ENCODE assay signal across 8 cellular contexts in genomic region chr4:122758033-122758432, GRCh38. TPM values are rescaled to one million over a fixed set of nuclear protein-coding genes. Genes with fewer than 3 reads are reported as not detected.
DNase-seq lines count a peak whose midpoint lies in the region; ATAC-seq and TF ChIP-seq lines count a peak whose summit lies in the region.

No MANE protein-coding gene starts in this region.

- H3F3A ChIP-seq in smooth muscle cell (ENCODE audit: low read depth), result no peaks in the 10 kb centered on the region

- H3K4me3 Mint-ChIP-seq in activated T-cell treated with anti-CD3 and anti-CD28 coated beads, Interleukin-2, amount 50 U/mL, for 24 hours, result no peak overlapping the region

- no peaks in the 10 kb centered on the region for H4K20me1 ChIP-seq in smooth muscle cell (ENCODE audit: low read depth)

- H3K27ac ChIP-seq in smooth muscle cell (ENCODE audit: low read depth), result no peak overlapping the region

- H3K9me3 ChIP-seq in smooth muscle cell (replicated peaks; ENCODE audit: low read depth), result no peaks in the 10 kb centered on the region

- H3K79me2 ChIP-seq in smooth muscle cell (ENCODE audit: low read depth), result no peaks in the 10 kb centered on the region

- ATAC-seq in HG02885 (IDR thresholded peaks at IDR 0.05; ENCODE audit: poor library complexity, unreplicated experiment) (peak; percentile 51), SK-N-SH treated with all-trans-retinoic acid at 6 μM for 48 hours (peak; percentile 39), GM18502 (IDR thresholded peaks at IDR 0.05; ENCODE audit: poor library complexity, unreplicated experiment) (no peak)

- H2AFZ ChIP-seq in smooth muscle cell (ENCODE audit: low read depth), result peak overlapping the region; percentile 77

- H3K4me1 ChIP-seq in smooth muscle cell (ENCODE audit: low read depth), result peaks cover 11% of the 10 kb centered on the region

- 43% methylated on average over 2 of the region's 2 CpGs for WGBS in smooth muscle cell (ENCODE audit: low lambda C conversion rate)

- peak overlapping the region; percentile 40 for H3K4me2 ChIP-seq in smooth muscle cell

- no peak overlapping the region for H3K27ac Mint-ChIP-seq in activated T-cell treated with anti-CD3 and anti-CD28 coated beads, Interleukin-2, amount 50 U/mL, for 24 hours

- no peaks in the 10 kb centered on the region for H3K27me3 ChIP-seq in smooth muscle cell (ENCODE audit: low read depth)

- no peak overlapping the region for H3K9ac ChIP-seq in smooth muscle cell (ENCODE audit: low read depth)

- DNase-seq in DMS79 treated with DMSO at 0.1 percent for 48 hours (lab: John Stamatoyannopoulos, UW) (peak; percentile 0), DMS79 (lab: John Stamatoyannopoulos, UW) (no peak), glomerular visceral epithelial cell (ENCODE audit: extremely low spot score) (peak; percentile 63), smooth muscle cell (lab: John Stamatoyannopoulos, UW; ENCODE audit: unreplicated experiment) (no peak)
- no peak for DNase-seq in activated T-cell treated with anti-CD3 and anti-CD28 coated beads, Interleukin-2, amount 50 U/mL, for 24 hours

- H3K36me3 ChIP-seq in smooth muscle cell (ENCODE audit: low read depth), result no peaks in the 10 kb centered on the region

- no peak overlapping the region for H3K4me3 ChIP-seq in smooth muscle cell

- no peaks in the 10 kb centered on the region for H3K9me3 Mint-ChIP-seq in activated T-cell treated with anti-CD3 and anti-CD28 coated beads, Interleukin-2, amount 50 U/mL, for 24 hours

- H3K36me3 Mint-ChIP-seq in activated T-cell treated with anti-CD3 and anti-CD28 coated beads, Interleukin-2, amount 50 U/mL, for 24 hours (ENCODE audit: low read depth), result no peaks in the 10 kb centered on the region

- H3K27me3 Mint-ChIP-seq in activated T-cell treated with anti-CD3 and anti-CD28 coated beads, Interleukin-2, amount 50 U/mL, for 24 hours, result peaks cover 23% of the 10 kb centered on the region

- peak; percentile 74 for TF ChIP-seq CTCF in smooth muscle cell (IDR thresholded peaks at IDR 0.05; ENCODE audit: borderline replicate concordance, insufficient read depth, poor library complexity, severe bottlenecking)

- peaks cover 20% of the 10 kb centered on the region for H3K4me1 Mint-ChIP-seq in activated T-cell treated with anti-CD3 and anti-CD28 coated beads, Interleukin-2, amount 50 U/mL, for 24 hours (ENCODE audit: low read depth)

TF ChIP-seq in SK-N-SH treated with all-trans-retinoic acid at 6 μM for 48 hours, 23 proteins besides CTCF, POLR2A, EP300 and RAD21:
- no peak for TF ChIP-seq CSDC2 (CRISPR knock-in tag; IDR thresholded peaks at IDR 0.05)
- no peak for TF ChIP-seq BACH2 (CRISPR knock-in tag; IDR thresholded peaks at IDR 0.05; ENCODE audit: borderline replicate concordance)
- TF ChIP-seq TCF4 (CRISPR knock-in tag; IDR thresholded peaks at IDR 0.05; ENCODE audit: borderline replicate concordance), result no peak
- no peak for TF ChIP-seq ZNF8 (CRISPR knock-in tag; IDR thresholded peaks at IDR 0.05)
- no peak for TF ChIP-seq POU6F1 (CRISPR knock-in tag; IDR thresholded peaks at IDR 0.05; ENCODE audit: borderline replicate concordance, low read depth)
- TF ChIP-seq ARNTL (CRISPR knock-in tag; IDR thresholded peaks at IDR 0.05; ENCODE audit: borderline replicate concordance, low read depth), result no peak
- no peak for TF ChIP-seq PPARA (CRISPR knock-in tag; IDR thresholded peaks at IDR 0.05; ENCODE audit: borderline replicate concordance)
- TF ChIP-seq OSR1 (CRISPR knock-in tag; IDR thresholded peaks at IDR 0.05), result no peak
- TF ChIP-seq ZFP30 (CRISPR knock-in tag; IDR thresholded peaks at IDR 0.05), result no peak
- no peak for TF ChIP-seq ZFP3 (CRISPR knock-in tag; IDR thresholded peaks at IDR 0.05)
- no peak for TF ChIP-seq ZNF565 (CRISPR knock-in tag; conservative IDR thresholded peaks at IDR 0.05; ENCODE audit: low read depth)
- no peak for TF ChIP-seq SNAI2 (CRISPR knock-in tag; IDR thresholded peaks at IDR 0.05)
- TF ChIP-seq ISL1 (CRISPR knock-in tag; IDR thresholded peaks at IDR 0.05), result no peak
- no peak for TF ChIP-seq RARB (CRISPR knock-in tag; IDR thresholded peaks at IDR 0.05)
- TF ChIP-seq TOX (CRISPR knock-in tag; IDR thresholded peaks at IDR 0.05; ENCODE audit: borderline replicate concordance), result no peak
- no peak for TF ChIP-seq ZNF70 (CRISPR knock-in tag; IDR thresholded peaks at IDR 0.05)
- TF ChIP-seq ZC3H10 (CRISPR knock-in tag; IDR thresholded peaks at IDR 0.05), result no peak

RNA-seq across cellular contexts. Expression of gene BBS12, which starts 25.5 kb away (rescaled TPM):
- 3.0 and 3.6 TPM in 2 replicates for total RNA-seq in smooth muscle cell
- 2.7 and 3.7 TPM in 2 replicates for polyA plus RNA-seq in smooth muscle cell

Comparison
In these comparisons a context has a peak if more than half of its experiments do, and no peak if none do; other contexts are left out.
1. DNase-seq: peak in DMS79 treated with DMSO at 0.1 percent for 48 hours (single experiment) and glomerular visceral epithelial cell (single experiment); none in DMS79 (single experiment), smooth muscle cell (single experiment) and activated T-cell treated with anti-CD3 and anti-CD28 coated beads, Interleukin-2, amount 50 U/mL, for 24 hours (single experiment).